ENCODE assay signal across 15 cellular contexts in genomic region chr2:167132066-167132465, GRCh38.
DNase-seq lines count a peak whose midpoint lies in the region; ATAC-seq and TF ChIP-seq lines count a peak whose summit lies in the region.
"Had no signal": no experiment of that assay in that cellular context is flagged by ENCODE, and none has a peak within 500 bp of the region (broad histone marks: within the 10 kb centered on the region; RNA-seq: fewer than 3 reads in every experiment).

No MANE protein-coding gene starts in this region.

- TF ChIP-seq POLR2A in gastrocnemius medialis (IDR thresholded peaks at IDR 0.05), result no peak

- ATAC-seq in left ventricle myocardium superior (peak; percentile 71), gastrocnemius medialis (peak; percentile 46 to 75), HG02973 (IDR thresholded peaks at IDR 0.05; ENCODE audit: unreplicated experiment) (no peak)
- ATAC-seq: GM23338, HCT116 had no signal

- H3K27me3 ChIP-seq in left ventricle myocardium inferior (ENCODE audit: low read depth) (no peaks in the 10 kb centered on the region), neuronal stem cell (ENCODE audit: control insufficient read depth in 3 of 3, insufficient read depth in 3 of 3, low read depth in 1 of 3, low read length in 3 of 3) (no peaks in the 10 kb centered on the region), gastrocnemius medialis (no peaks in the 10 kb centered on the region)

- in situ Hi-C loops in gastrocnemius medialis (cut with MboI; ENCODE audit: low sequenced_read_pairs in 4 of 4), result no loop called here

- no peaks in the 10 kb centered on the region for H3K36me3 ChIP-seq in left ventricle myocardium inferior
- H3K36me3 ChIP-seq in neuronal stem cell (replicated peaks in 1 of 2; ENCODE audit: control insufficient read depth in 2 of 2, insufficient read depth in 2 of 2, low read length in 2 of 2), result no peaks in the 10 kb centered on the region
- no peaks in the 10 kb centered on the region for H3K36me3 ChIP-seq in gastrocnemius medialis

- no peak for DNase-seq in left ventricle myocardium superior
- no peak for DNase-seq in left ventricle myocardium inferior
- no peak for DNase-seq in neuronal stem cell (ENCODE audit: low spot score)
- peak in 1 of 2 donors; percentile 41 for DNase-seq in gastrocnemius medialis
- DNase-seq in glomerular visceral epithelial cell (ENCODE audit: extremely low spot score), result no peak
- DNase-seq: C1 segment of cervical spinal cord; Calu3; CD4-positive, alpha-beta memory T cell; COR-L47; DMS79 treated with DMSO at 0.1 percent for 48 hours; GF-D8; H9 had no signal

- no peak overlapping the region for H3K4me3 ChIP-seq in left ventricle myocardium inferior
- H3K4me3 ChIP-seq in neuronal stem cell (ENCODE audit: low read length in 2 of 2), result no peak overlapping the region
- H3K4me3 ChIP-seq in gastrocnemius medialis, result no peak overlapping the region
- H3K4me3 ChIP-seq: GM23338 had no signal

- no peaks in the 10 kb centered on the region for H3K79me1 ChIP-seq in neuronal stem cell (ENCODE audit: low read depth, low read length)

- no peak overlapping the region for H4K91ac ChIP-seq in neuronal stem cell (ENCODE audit: low read depth, low read length, poor library complexity)

- no peak overlapping the region for H4K8ac ChIP-seq in neuronal stem cell (ENCODE audit: low read depth, low read length)

- no peak overlapping the region for H3K27ac ChIP-seq in left ventricle myocardium inferior (replicated peaks)
- no peak overlapping the region for H3K27ac ChIP-seq in neuronal stem cell (replicated peaks; ENCODE audit: low read length)
- peak overlapping the region; percentile 4 to 71 (median 60) for H3K27ac ChIP-seq in gastrocnemius medialis

- H2BK5ac ChIP-seq in neuronal stem cell (ENCODE audit: low read length), result no peak overlapping the region

- H2AK5ac ChIP-seq in neuronal stem cell (ENCODE audit: low read depth, low read length), result no peak overlapping the region

- H2AFZ ChIP-seq in neuronal stem cell (ENCODE audit: low read length), result peak overlapping the region; percentile 31
- H2AFZ ChIP-seq: GM23338 had no signal

- no peak overlapping the region for H2BK120ac ChIP-seq in neuronal stem cell (ENCODE audit: low read depth, low read length)

- no peak for TF ChIP-seq CTCF in left ventricle myocardium inferior (IDR thresholded peaks at IDR 0.05; ENCODE audit: borderline replicate concordance)
- TF ChIP-seq CTCF in gastrocnemius medialis (IDR thresholded peaks at IDR 0.05 in 4 of 5, conservative IDR thresholded peaks at IDR 0.05 in 1 of 5), result no peak

- H3K9ac ChIP-seq in neuronal stem cell (ENCODE audit: low read depth, low read length, poor library complexity), result no peak overlapping the region

- H2BK12ac ChIP-seq in neuronal stem cell (ENCODE audit: low read length), result no peak overlapping the region

- H2BK15ac ChIP-seq in neuronal stem cell (ENCODE audit: low read length), result no peak overlapping the region

- no peak overlapping the region for H3K23ac ChIP-seq in neuronal stem cell (ENCODE audit: low read depth, low read length, poor library complexity)

- WGBS in neuronal stem cell (ENCODE audit: extremely low coverage in 2 of 2, insufficient read length in 2 of 2, insufficient replicate concordance in 1 of 2), 2 donors, result no CpG with 5 or more reads among the region's 1 CpG

- no peak overlapping the region for H3K14ac ChIP-seq in neuronal stem cell (ENCODE audit: low read length)

- no peak overlapping the region for H3K4me2 ChIP-seq in neuronal stem cell (ENCODE audit: insufficient read depth, low read length, poor library complexity, severe bottlenecking)
- H3K4me2 ChIP-seq: GM23338 had no signal

- H3K9me3 ChIP-seq in left ventricle myocardium inferior (replicated peaks) (no peaks in the 10 kb centered on the region), neuronal stem cell (replicated peaks in 1 of 2; ENCODE audit: control insufficient read depth in 2 of 2, insufficient read depth in 1 of 2, low read depth in 1 of 2, low read length in 2 of 2) (no peaks in the 10 kb centered on the region), gastrocnemius medialis (no peaks in the 10 kb centered on the region)

- no peak overlapping the region for H3K4ac ChIP-seq in neuronal stem cell (ENCODE audit: low read length)

- intact Hi-C loops in left ventricle myocardium superior (cut with micrococcal nuclease), result no loop called here
- intact Hi-C loops in left ventricle myocardium inferior (cut with micrococcal nuclease), result no loop called here
- intact Hi-C loops in gastrocnemius medialis (cut with DNase I; ENCODE audit: low total_unique reads), result loop anchor here (5.0 kb wide), 1 partner anchor 985 kb away; no protein-coding TSS in a partner anchor

- H3K4me1 ChIP-seq in left ventricle myocardium inferior, result peaks cover 6% of the 10 kb centered on the region
- peaks cover 2 to 9% of the 10 kb centered on the region in 2 donors for H3K4me1 ChIP-seq in neuronal stem cell (ENCODE audit: control insufficient read depth in 2 of 2, insufficient read depth in 1 of 2, low read depth in 1 of 2, low read length in 2 of 2)
- H3K4me1 ChIP-seq in gastrocnemius medialis, result peaks cover 4 to 26% of the 10 kb centered on the region in 2 donors

- H3K18ac ChIP-seq in neuronal stem cell (ENCODE audit: low read length), result no peak overlapping the region

Comparison
In these comparisons a context has a peak if more than half of its experiments do, and no peak if none do; other contexts are left out.
1. H3K27ac ChIP-seq: peak in gastrocnemius medialis (4 of 4); none in left ventricle myocardium inferior (single experiment) and neuronal stem cell (single experiment).